Comparison of ENCODE assay signal across 16 cellular contexts in the genomic region with DNA sequence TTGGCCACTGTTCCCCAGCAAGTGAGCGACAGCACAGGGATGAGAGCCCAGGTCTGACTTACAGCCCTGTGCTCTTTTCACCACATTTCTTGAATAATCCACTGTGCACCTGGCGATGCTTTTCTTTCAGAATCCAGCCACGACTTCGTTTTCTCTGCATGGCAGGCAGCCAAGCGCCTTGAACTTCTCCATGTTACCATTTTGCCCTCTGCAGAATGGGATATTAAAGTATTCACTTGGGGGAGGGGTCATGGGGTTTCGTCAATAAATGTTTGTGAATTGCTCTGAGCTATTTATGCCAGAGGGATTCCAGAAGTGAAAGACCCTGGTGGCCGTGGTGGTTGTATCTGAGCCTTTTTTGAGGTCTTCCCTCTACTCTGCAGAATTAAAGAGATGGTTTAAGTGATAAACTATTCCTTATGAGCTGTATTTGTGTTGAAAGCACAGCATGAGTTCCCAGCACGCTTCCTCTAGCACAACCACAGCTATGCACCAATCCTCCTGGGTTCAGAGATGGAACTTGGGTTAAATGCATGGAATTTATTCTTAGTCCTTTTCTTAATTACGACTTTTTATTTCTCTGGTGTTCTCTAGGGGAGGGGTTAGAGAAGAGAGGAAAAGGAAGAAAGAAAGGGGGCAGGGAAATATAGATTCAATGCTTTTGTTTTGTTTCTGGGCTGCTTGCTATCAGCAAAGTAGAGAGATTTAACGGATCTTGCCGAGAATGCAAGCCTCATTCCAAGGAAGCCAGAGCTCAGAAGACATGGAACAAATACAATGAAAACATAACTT.
DNase-seq lines count a peak whose midpoint lies in the region; ATAC-seq and TF ChIP-seq lines count a peak whose summit lies in the region.
"Had no signal": no experiment of that assay in that cellular context is flagged by ENCODE, and none has a peak within 500 bp of the region (broad histone marks: within the 10 kb centered on the region; RNA-seq: fewer than 3 reads in every experiment).

No MANE protein-coding gene starts in this region.

- DNase-seq in AG04450 (ENCODE audit: low read depth, low spot score) = no peak
- peak; percentile 87 for DNase-seq in IMR-90
- peak; percentile 6 for DNase-seq in cerebellar cortex (ENCODE audit: low spot score)
- DNase-seq in mucosa of gallbladder (ENCODE audit: low spot score) = no peak
- DNase-seq in NCI-H2196 (lab: John Stamatoyannopoulos, UW; ENCODE audit: unreplicated experiment) = no peak
- DNase-seq: activated CD4-positive, alpha-beta T cell treated with anti-CD3 and anti-CD28 coated beads, Interleukin-2, amount 10 ng/mL, durations not matched to agents 24 days and 14 days; activated effector memory CD4-positive, alpha-beta T cell treated with Interleukin-2 at 50 U/mL for 16 hours; glutamatergic neuron; left ventricle myocardium inferior had no signal

- no peaks in the 10 kb centered on the region for H3K9me3 Mint-ChIP-seq in nephron
- H3K9me3 Mint-ChIP-seq: activated CD4-positive, alpha-beta T cell treated with anti-CD3 and anti-CD28 coated beads, Interleukin-2, amount 10 ng/mL, durations not matched to agents 24 days and 14 days; CD14-positive monocyte; dendritic cell treated with granulocyte-macrophage colony-stimulating factor and Interleukin-4, amounts not matched to agents 40 ng/mL and 50 ng/mL, for 4 days had no signal

- no peaks in the 10 kb centered on the region for H3K36me3 ChIP-seq in IMR-90 (ENCODE audit: control insufficient read depth, insufficient read depth, low read length)
- H3K36me3 ChIP-seq: left ventricle myocardium inferior, suprapubic skin had no signal

- peak overlapping the region; percentile 97 for H2BK120ac ChIP-seq in IMR-90 (ENCODE audit: low read depth, low read length)

- H3K9me1 ChIP-seq in IMR-90 (ENCODE audit: insufficient read depth, low read length) = peaks cover 5% of the 10 kb centered on the region; the same call in 1 of the 2 replicates

- POLR2A ChIA-PET in AG04450 (lab: Yijun Ruan, JAX) (interaction anchor here (0.8 to 1.9 kb wide), 8 partner anchors 9 to 556 kb away, joined by 3 to 11 read pairs (median 4); no protein-coding TSS in a partner anchor), IMR-90 (lab: Charles Lee; ENCODE audit: unreplicated experiment) (interaction anchor here (1.7 kb wide), 1 partner anchor 76 kb away, joined by 4 read pairs; no protein-coding TSS in a partner anchor)

- H3K27ac ChIP-seq in AG04450 (ENCODE audit: low read depth, low read length) (peak overlapping the region; percentile 81), IMR-90 (ENCODE audit: insufficient read depth, low read length) (peak overlapping the region; percentile 70)
- H3K27ac ChIP-seq: left ventricle myocardium inferior, parathyroid adenoma, suprapubic skin had no signal

- H3K4me1 ChIP-seq in IMR-90 (ENCODE audit: control insufficient read depth, insufficient read depth, low read length) = peaks cover 23% of the 10 kb centered on the region
- H3K4me1 ChIP-seq: left ventricle myocardium inferior, parathyroid adenoma had no signal

- H4K8ac ChIP-seq in IMR-90 (ENCODE audit: low read depth in 2 of 2, low read length in 2 of 2) = peak overlapping the region; percentile 86 to 92

- peak overlapping the region; percentile 96 for H4K91ac ChIP-seq in IMR-90 (ENCODE audit: insufficient read depth, low read depth, low read length)

- dilution Hi-C loops in IMR-90 (cut with HindIII; ENCODE audit: low sequenced_read_pairs, unreplicated experiment) = no loop called here

- peak overlapping the region; percentile 26 to 65 (median 29) for H3K4me3 Mint-ChIP-seq in nephron
- H3K4me3 Mint-ChIP-seq: activated CD4-positive, alpha-beta T cell treated with anti-CD3 and anti-CD28 coated beads, Interleukin-2, amount 10 ng/mL, durations not matched to agents 24 days and 14 days; CD14-positive monocyte; dendritic cell treated with granulocyte-macrophage colony-stimulating factor and Interleukin-4, amounts not matched to agents 40 ng/mL and 50 ng/mL, for 4 days had no signal

- peak overlapping the region; percentile 96 for H3K14ac ChIP-seq in IMR-90 (replicated peaks; ENCODE audit: low read depth, low read length)

- ATAC-seq in IMR-90 (ENCODE audit: low read depth) (peak; percentile 57), HG02885 (IDR thresholded peaks at IDR 0.05; ENCODE audit: poor library complexity, unreplicated experiment) (no peak), GM21528 (IDR thresholded peaks at IDR 0.05; ENCODE audit: low FRiP score, unreplicated experiment) (no peak)

- H3K4me2 ChIP-seq in IMR-90 (ENCODE audit: low read depth, low read length) = peak overlapping the region; percentile 83

- WGBS in IMR-90 (ENCODE audit: extremely low coverage in 2 of 2, insufficient read length in 1 of 2), 2 experiments = 100% methylated on average over 1 of the region's 11 CpGs; no CpG with 5 or more reads in 1 of the 2 experiments

- TF ChIP-seq POLR2A in IMR-90 (IDR thresholded peaks at IDR 0.05; ENCODE audit: low read depth, low read length) = peak; percentile 19; the same call in 1 of the 2 replicates

- peak overlapping the region; percentile 63 for H2AK9ac ChIP-seq in IMR-90 (replicated peaks; ENCODE audit: low read depth, low read length, poor library complexity)

- H2BK15ac ChIP-seq in IMR-90 (ENCODE audit: low read depth, low read length) = peak overlapping the region; percentile 94

- H3K4me3 ChIP-seq in AG04450 (ENCODE audit: low read depth, low read length) (peak overlapping the region; percentile 52), IMR-90 (ENCODE audit: insufficient read depth, low read depth, low read length) (peak overlapping the region; percentile 36; the same call in 1 of the 2 replicates)
- H3K4me3 ChIP-seq: left ventricle myocardium inferior, suprapubic skin had no signal

- peak overlapping the region; percentile 92 for H2AK5ac ChIP-seq in IMR-90 (ENCODE audit: low read depth, low read length)

- H3K9me3 ChIP-seq in AG04450 (ENCODE audit: control insufficient read depth, insufficient read depth, low read length) (no peaks in the 10 kb centered on the region), IMR-90 (ENCODE audit: control insufficient read depth, insufficient read depth, low read length) (no peaks in the 10 kb centered on the region)
- H3K9me3 ChIP-seq: left ventricle myocardium inferior, suprapubic skin had no signal

- CTCF ChIA-PET in AG04450 (lab: Charles Lee) = interaction anchor here (0.9 to 1.6 kb wide), 3 partner anchors 98 to 1065 kb away, joined by 3 to 5 read pairs (median 4); no protein-coding TSS in a partner anchor
- CTCF ChIA-PET in IMR-90 (lab: Yijun Ruan, JAX) = no interaction called here

- TF ChIP-seq CTCF in AG04450 (IDR thresholded peaks at IDR 0.05; ENCODE audit: low read depth, low read length) (0 out of 2 replicates have a peak, but pooled peaks have one; percentile 4), IMR-90 (conservative IDR thresholded peaks at IDR 0.05; ENCODE audit: low read depth, low read length) (no peak), nephron (IDR thresholded peaks at IDR 0.05; ENCODE audit: unreplicated experiment in 3 of 3) (no peak)

- peak overlapping the region; percentile 99 for H2BK20ac ChIP-seq in IMR-90 (ENCODE audit: low read depth, low read length)

- peak overlapping the region; percentile 94 for H4K5ac ChIP-seq in IMR-90 (ENCODE audit: low read depth, low read length)

- in situ Hi-C loops in IMR-90 (cut with MboI; ENCODE audit: low sequenced_read_pairs) = loop anchor here (10.0 to 25.0 kb wide), 5 partner anchors 259 to 1266 kb away; partner anchors contain the start of gene PAPPA

- peaks cover 3 to 10% of the 10 kb centered on the region in 2 experiments; a peak in 3 of 4 replicates for H3K79me1 ChIP-seq in IMR-90 (ENCODE audit: low read depth in 1 of 2, low read length in 2 of 2)

- H3K23ac ChIP-seq in IMR-90 (ENCODE audit: low read depth, low read length) = peak overlapping the region; percentile 94

- H3K9ac ChIP-seq in IMR-90 (ENCODE audit: low read depth, low read length) = peak overlapping the region; percentile 90
- H3K9ac ChIP-seq: parathyroid adenoma had no signal

- peaks cover 32% of the 10 kb centered on the region for H3K4me1 Mint-ChIP-seq in nephron
- H3K4me1 Mint-ChIP-seq: activated CD4-positive, alpha-beta T cell treated with anti-CD3 and anti-CD28 coated beads, Interleukin-2, amount 10 ng/mL, durations not matched to agents 24 days and 14 days; CD14-positive monocyte had no signal

- H3K27me3 ChIP-seq in AG04450 (ENCODE audit: control insufficient read depth, insufficient read depth, low read length) (no peaks in the 10 kb centered on the region), IMR-90 (ENCODE audit: control insufficient read depth, insufficient read depth, low read length) (no peaks in the 10 kb centered on the region)

- H2AFZ ChIP-seq in IMR-90 (replicated peaks; ENCODE audit: low read length, poor library complexity) = peak overlapping the region; percentile 59
- H2AFZ ChIP-seq: parathyroid adenoma had no signal

- H3K27ac Mint-ChIP-seq in nephron = peak overlapping the region; percentile 70 to 86 (median 81)
- H3K27ac Mint-ChIP-seq: activated CD4-positive, alpha-beta T cell treated with anti-CD3 and anti-CD28 coated beads, Interleukin-2, amount 10 ng/mL, durations not matched to agents 24 days and 14 days; CD14-positive monocyte; dendritic cell treated with granulocyte-macrophage colony-stimulating factor and Interleukin-4, amounts not matched to agents 40 ng/mL and 50 ng/mL, for 4 days had no signal

- intact Hi-C loops in IMR-90 (cut with micrococcal nuclease) = loop anchor here (1.0 to 10.0 kb wide), 5 partner anchors 55 to 489 kb away; no protein-coding TSS in a partner anchor

- peak overlapping the region; percentile 99 for H3K18ac ChIP-seq in IMR-90 (ENCODE audit: low read depth, low read length)

- H3K4ac ChIP-seq in IMR-90 (ENCODE audit: low read depth, low read length) = peak overlapping the region; percentile 95

- no peaks in the 10 kb centered on the region for H3K36me3 Mint-ChIP-seq in nephron (ENCODE audit: low read depth)
- H3K36me3 Mint-ChIP-seq: CD14-positive monocyte had no signal

- H3K27me3 Mint-ChIP-seq in nephron (ENCODE audit: low read depth) = no peaks in the 10 kb centered on the region

- no peak; the same call in 1 of the 2 replicates for TF ChIP-seq RAD21 in IMR-90 (IDR thresholded peaks at IDR 0.05; ENCODE audit: low read length)

- H3K56ac ChIP-seq in IMR-90 (ENCODE audit: extremely low read depth, insufficient read depth, low read length) = peak overlapping the region; percentile 95

- H2BK5ac ChIP-seq in IMR-90 (ENCODE audit: low read depth, low read length, poor library complexity, severe bottlenecking) = peak overlapping the region; percentile 93

- no TSS peak for BruUV-seq in IMR-90 (replicated peaks; lab: Mats Ljungman, UMichigan)

- H4K20me1 ChIP-seq in IMR-90 (ENCODE audit: insufficient read depth, low read length) = no peaks in the 10 kb centered on the region

TF ChIP-seq in IMR-90, 13 proteins besides CTCF, POLR2A, EP300 and RAD21 (continues in another document):
- TF ChIP-seq RFX5 (IDR thresholded peaks at IDR 0.05; ENCODE audit: low read depth, low read length) (no peak), NFE2L2 (IDR thresholded peaks at IDR 0.05; ENCODE audit: low read depth, low read length) (no peak), MAZ (IDR thresholded peaks at IDR 0.05; ENCODE audit: borderline replicate concordance, low read depth, low read length) (0 out of 2 replicates have a peak, but pooled peaks have one; percentile 21), CEBPB (IDR thresholded peaks at IDR 0.05; ENCODE audit: low read depth, low read length) (0 out of 2 replicates have a peak, but pooled peaks have one; percentile 16)

Comparison
In these comparisons a context has a peak if more than half of its experiments do, and no peak if none do; other contexts are left out.
1. DNase-seq: peak in IMR-90 (single experiment) and cerebellar cortex (single experiment); none in AG04450 (single experiment), mucosa of gallbladder (single experiment) and NCI-H2196 (single experiment).